In genomic region chr5:155092318-155092717, GRCh38 we compare ENCODE assay signal across 29 cellular contexts.
DNase-seq lines count a peak whose midpoint lies in the region; ATAC-seq and TF ChIP-seq lines count a peak whose summit lies in the region.
"Had no signal": no experiment of that assay in that cellular context is flagged by ENCODE, and none has a peak within 500 bp of the region (broad histone marks: within the 10 kb centered on the region; RNA-seq: fewer than 3 reads in every experiment).

No MANE protein-coding gene starts in this region.

- H3K27me3 ChIP-seq in BLaER1 treated with 17β-estradiol and CSF1 and Interleukin-3, amounts not matched to agents 10 nM and 100 nM = no peaks in the 10 kb centered on the region
- H3K27me3 ChIP-seq: dorsolateral prefrontal cortex, neural progenitor cell, Peyer's patch, sigmoid colon had no signal

- ATAC-seq in esophagus mucosa (peak; percentile 62), HG02885 (IDR thresholded peaks at IDR 0.05; ENCODE audit: poor library complexity, unreplicated experiment) (no peak)
- ATAC-seq: activated CD8-positive, alpha-beta memory T cell treated with anti-CD3 and anti-CD28 coated beads, Interleukin-2, amount 10 ng/mL, durations not matched to agents 7 days and 5 days; activated T-cell treated with anti-CD3 and anti-CD28 coated beads, Interleukin-2, amount 50 U/mL, for 72 hours; SK-N-SH treated with all-trans-retinoic acid at 6 μM for 48 hours had no signal

- H3K9me3 Mint-ChIP-seq in activated naive CD4-positive, alpha-beta T cell treated with anti-CD3 and anti-CD28 coated beads, Interleukin-2, amount 10 ng/mL, durations not matched to agents 7 days and 5 days = no peaks in the 10 kb centered on the region
- no peaks in the 10 kb centered on the region for H3K9me3 Mint-ChIP-seq in mesothelial cell of epicardium
- H3K9me3 Mint-ChIP-seq: activated CD4-positive, alpha-beta T cell treated with anti-CD3 and anti-CD28 coated beads, Interleukin-2, amount 10 ng/mL, durations not matched to agents 7 days and 5 days; activated naive CD4-positive, alpha-beta T cell treated with anti-CD3 and anti-CD28 coated beads, Interleukin-2, amount 50 U/mL, for 24 hours; central memory CD8-positive, alpha-beta T cell; neural progenitor cell; T-helper 2 cell treated with Interferon-gamma antibody and Interleukin-4, amounts not matched to agents 5 μg/mL and 100 μg/mL, for 36 hours had no signal

- CTCF ChIA-PET in activated naive CD4-positive, alpha-beta T cell treated with anti-CD3 and anti-CD28 coated beads, Interleukin-2, amount 10 ng/mL, durations not matched to agents 7 days and 5 days (lab: Charles Lee) = no interaction called here

- H3K4me1 Mint-ChIP-seq in activated naive CD4-positive, alpha-beta T cell treated with anti-CD3 and anti-CD28 coated beads, Interleukin-2, amount 10 ng/mL, durations not matched to agents 7 days and 5 days = no peaks in the 10 kb centered on the region
- peaks cover 21% of the 10 kb centered on the region for H3K4me1 Mint-ChIP-seq in mesothelial cell of epicardium
- H3K4me1 Mint-ChIP-seq: activated CD4-positive, alpha-beta T cell treated with anti-CD3 and anti-CD28 coated beads, Interleukin-2, amount 10 ng/mL, durations not matched to agents 7 days and 5 days; activated CD8-positive, alpha-beta memory T cell treated with anti-CD3 and anti-CD28 coated beads, Interleukin-2, amount 10 ng/mL, durations not matched to agents 7 days and 5 days; activated naive CD4-positive, alpha-beta T cell treated with anti-CD3 and anti-CD28 coated beads, Interleukin-2, amount 50 U/mL, for 24 hours; central memory CD8-positive, alpha-beta T cell; neural progenitor cell had no signal

- DNase-seq in HCEC 1CT (peak; percentile 36), SKM-1 (lab: John Stamatoyannopoulos, UW; ENCODE audit: unreplicated experiment) (peak; percentile 44), mesothelial cell of epicardium (ENCODE audit: low spot score in 2 of 2, unreplicated experiment in 2 of 2) (no peak), hippocampal formation (lab: John Stamatoyannopoulos, UW) (no peak)
- DNase-seq in activated naive CD4-positive, alpha-beta T cell treated with anti-CD3 and anti-CD28 coated beads, Interleukin-2, amount 10 ng/mL, durations not matched to agents 7 days and 5 days = no peak
- DNase-seq: activated CD4-positive, alpha-beta T cell treated with anti-CD3 and anti-CD28 coated beads, Interleukin-2, amount 10 ng/mL, durations not matched to agents 7 days and 5 days; activated CD8-positive, alpha-beta memory T cell treated with anti-CD3 and anti-CD28 coated beads, Interleukin-2, amount 10 ng/mL, durations not matched to agents 7 days and 5 days; activated T-cell treated with anti-CD3 and anti-CD28 coated beads, Interleukin-2, amount 50 U/mL, for 72 hours; aorta; DND-41; dorsolateral prefrontal cortex; erythroblast; NCI-H1694; NCI-H2171 treated with DMSO at 0.1 percent for 48 hours; NCI-H524 treated with DMSO at 0.1 percent for 48 hours; Peyer's patch; sigmoid colon had no signal

- no peaks in the 10 kb centered on the region for H4K20me1 ChIP-seq in BLaER1 treated with 17β-estradiol and CSF1 and Interleukin-3, amounts not matched to agents 10 nM and 100 nM

- no peaks in the 10 kb centered on the region for H3K36me3 ChIP-seq in BLaER1 treated with 17β-estradiol and CSF1 and Interleukin-3, amounts not matched to agents 10 nM and 100 nM
- H3K36me3 ChIP-seq: neural progenitor cell, Peyer's patch, sigmoid colon had no signal

- no peak overlapping the region for H3K9ac ChIP-seq in BLaER1 treated with 17β-estradiol and CSF1 and Interleukin-3, amounts not matched to agents 10 nM and 100 nM
- H3K9ac ChIP-seq: KMS-11, neural progenitor cell had no signal

- H3K36me3 Mint-ChIP-seq in activated naive CD4-positive, alpha-beta T cell treated with anti-CD3 and anti-CD28 coated beads, Interleukin-2, amount 10 ng/mL, durations not matched to agents 7 days and 5 days = no peaks in the 10 kb centered on the region
- no peaks in the 10 kb centered on the region for H3K36me3 Mint-ChIP-seq in mesothelial cell of epicardium
- H3K36me3 Mint-ChIP-seq: activated CD8-positive, alpha-beta memory T cell treated with anti-CD3 and anti-CD28 coated beads, Interleukin-2, amount 10 ng/mL, durations not matched to agents 7 days and 5 days; activated naive CD4-positive, alpha-beta T cell treated with anti-CD3 and anti-CD28 coated beads, Interleukin-2, amount 50 U/mL, for 24 hours; neural progenitor cell had no signal

- no peak overlapping the region for H3K4me3 ChIP-seq in BLaER1 treated with 17β-estradiol and CSF1 and Interleukin-3, amounts not matched to agents 10 nM and 100 nM
- H3K4me3 ChIP-seq: dorsolateral prefrontal cortex, lung, neural progenitor cell, Peyer's patch, sigmoid colon had no signal

- H3K4me2 ChIP-seq in BLaER1 treated with 17β-estradiol and CSF1 and Interleukin-3, amounts not matched to agents 10 nM and 100 nM = peak overlapping the region in 6 of 11 experiments; percentile 5 to 33 (median 9); a peak in 5 of 22 replicates
- H3K4me2 ChIP-seq: KMS-11, neural progenitor cell had no signal

- peaks cover 0 to 10% (median 3%) of the 10 kb centered on the region in 10 experiments; a peak in 3 of 20 replicates for H3K4me1 ChIP-seq in BLaER1 treated with 17β-estradiol and CSF1 and Interleukin-3, amounts not matched to agents 10 nM and 100 nM
- H3K4me1 ChIP-seq: neural progenitor cell, Peyer's patch had no signal

- peaks cover 8 to 18% (median 14%) of the 10 kb centered on the region in 11 experiments; a peak in 19 of 22 replicates for H3K9me3 ChIP-seq in BLaER1 treated with 17β-estradiol and CSF1 and Interleukin-3, amounts not matched to agents 10 nM and 100 nM (replicated peaks in 1 of 11)
- H3K9me3 ChIP-seq: Peyer's patch, sigmoid colon had no signal

- no peak overlapping the region for H3K27ac Mint-ChIP-seq in activated naive CD4-positive, alpha-beta T cell treated with anti-CD3 and anti-CD28 coated beads, Interleukin-2, amount 10 ng/mL, durations not matched to agents 7 days and 5 days
- no peak overlapping the region for H3K27ac Mint-ChIP-seq in mesothelial cell of epicardium
- H3K27ac Mint-ChIP-seq: activated CD4-positive, alpha-beta T cell treated with anti-CD3 and anti-CD28 coated beads, Interleukin-2, amount 10 ng/mL, durations not matched to agents 7 days and 5 days; activated CD8-positive, alpha-beta memory T cell treated with anti-CD3 and anti-CD28 coated beads, Interleukin-2, amount 10 ng/mL, durations not matched to agents 7 days and 5 days; activated naive CD4-positive, alpha-beta T cell treated with anti-CD3 and anti-CD28 coated beads, Interleukin-2, amount 50 U/mL, for 24 hours; neural progenitor cell; stimulated activated naive CD8-positive, alpha-beta T cell treated with anti-CD3 and anti-CD28 coated beads, Interleukin-15, Interleukin-2, amounts not matched to agents 100 ng/mL and 50 ng/mL, for 24 hours; T-helper 2 cell treated with Interferon-gamma antibody and Interleukin-4, amounts not matched to agents 5 μg/mL and 100 μg/mL, for 36 hours had no signal

- no peak overlapping the region for H3K4me3 Mint-ChIP-seq in activated naive CD4-positive, alpha-beta T cell treated with anti-CD3 and anti-CD28 coated beads, Interleukin-2, amount 10 ng/mL, durations not matched to agents 7 days and 5 days
- no peak overlapping the region for H3K4me3 Mint-ChIP-seq in mesothelial cell of epicardium
- H3K4me3 Mint-ChIP-seq: activated CD4-positive, alpha-beta T cell treated with anti-CD3 and anti-CD28 coated beads, Interleukin-2, amount 10 ng/mL, durations not matched to agents 7 days and 5 days; activated CD8-positive, alpha-beta memory T cell treated with anti-CD3 and anti-CD28 coated beads, Interleukin-2, amount 10 ng/mL, durations not matched to agents 7 days and 5 days; activated naive CD4-positive, alpha-beta T cell treated with anti-CD3 and anti-CD28 coated beads, Interleukin-2, amount 50 U/mL, for 24 hours; activated T-cell treated with anti-CD3 and anti-CD28 coated beads, Interleukin-2, amount 50 U/mL, for 72 hours; central memory CD8-positive, alpha-beta T cell; neural progenitor cell; stimulated activated naive CD8-positive, alpha-beta T cell treated with anti-CD3 and anti-CD28 coated beads, Interleukin-15, Interleukin-2, amounts not matched to agents 100 ng/mL and 50 ng/mL, for 24 hours; T-helper 2 cell treated with Interferon-gamma antibody and Interleukin-4, amounts not matched to agents 5 μg/mL and 100 μg/mL, for 36 hours had no signal

- H3K27me3 Mint-ChIP-seq in activated naive CD4-positive, alpha-beta T cell treated with anti-CD3 and anti-CD28 coated beads, Interleukin-2, amount 10 ng/mL, durations not matched to agents 7 days and 5 days = no peaks in the 10 kb centered on the region
- H3K27me3 Mint-ChIP-seq in mesothelial cell of epicardium (ENCODE audit: low read depth) = peaks cover 3% of the 10 kb centered on the region

- no peak overlapping the region for H3K27ac ChIP-seq in BLaER1 treated with 17β-estradiol and CSF1 and Interleukin-3, amounts not matched to agents 10 nM and 100 nM
- H3K27ac ChIP-seq: C4-2B, dorsolateral prefrontal cortex, KMS-11, neural progenitor cell, Peyer's patch had no signal

- TF ChIP-seq CTCF in mesothelial cell of epicardium (IDR thresholded peaks at IDR 0.05; ENCODE audit: unreplicated experiment) = no peak

Comparison
In these comparisons a context has a peak if more than half of its experiments do, and no peak if none do; other contexts are left out.
1. DNase-seq: peak in HCEC 1CT (single experiment) and SKM-1 (single experiment); none in activated naive CD4-positive, alpha-beta T cell treated with anti-CD3 and anti-CD28 coated beads, Interleukin-2, amount 10 ng/mL, durations not matched to agents 7 days and 5 days (single experiment), mesothelial cell of epicardium (0 of 2) and hippocampal formation (0 of 2).